In the genomic region with DNA sequence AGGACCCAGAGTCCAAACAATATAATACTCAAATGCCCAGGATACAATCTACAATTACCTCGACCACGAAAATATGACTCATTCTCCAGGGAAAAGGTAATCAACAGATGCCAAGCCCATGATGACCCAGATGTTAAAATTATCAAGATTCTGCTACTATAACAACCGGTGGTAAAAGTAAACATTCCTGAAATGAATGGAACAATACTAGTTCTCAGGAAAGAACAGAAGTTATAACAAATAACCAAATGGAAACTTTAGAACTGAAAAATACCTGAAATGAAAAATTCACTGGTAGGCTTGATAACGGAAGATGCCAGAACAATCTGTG, we compare ENCODE assay signal across 14 cellular contexts. TPM values are rescaled to one million over a fixed set of nuclear protein-coding genes. Genes with fewer than 3 reads are reported as not detected.
DNase-seq lines count a peak whose midpoint lies in the region; ATAC-seq and TF ChIP-seq lines count a peak whose summit lies in the region.
"Had no signal": no experiment of that assay in that cellular context is flagged by ENCODE, and none has a peak within 500 bp of the region (broad histone marks: within the 10 kb centered on the region; RNA-seq: fewer than 3 reads in every experiment).

No MANE protein-coding gene starts in this region.

- peaks cover 12% of the 10 kb centered on the region for H3K27me3 ChIP-seq in smooth muscle cell (ENCODE audit: low read depth)

- H3K27ac ChIP-seq in smooth muscle cell (ENCODE audit: low read depth), result no peak overlapping the region

- no peaks in the 10 kb centered on the region for H3K79me2 ChIP-seq in smooth muscle cell (ENCODE audit: low read depth)

- H3K9me3 Mint-ChIP-seq in HFFc6, result no peaks in the 10 kb centered on the region
- H3K9me3 Mint-ChIP-seq: activated naive CD4-positive, alpha-beta T cell treated with anti-CD3 and anti-CD28 coated beads, Interleukin-2, amount 50 U/mL, for 24 hours; GM23338; naive thymus-derived CD4-positive, alpha-beta T cell had no signal

- no peaks in the 10 kb centered on the region for H3K9me3 ChIP-seq in smooth muscle cell (replicated peaks; ENCODE audit: low read depth)
- H3K9me3 ChIP-seq: Caco-2 had no signal

- H4K20me1 ChIP-seq in smooth muscle cell (ENCODE audit: low read depth), result no peaks in the 10 kb centered on the region

- no peak overlapping the region for H3K4me2 ChIP-seq in smooth muscle cell
- H3K4me2 ChIP-seq: GM23338 had no signal

- no peaks in the 10 kb centered on the region for H3F3A ChIP-seq in smooth muscle cell (ENCODE audit: low read depth)

- H3K4me3 ChIP-seq in fibroblast of the aortic adventitia (ENCODE audit: low read depth, low read length) (no peak overlapping the region), smooth muscle cell (no peak overlapping the region)
- H3K4me3 ChIP-seq: GM23338 had no signal

- no peaks in the 10 kb centered on the region for H3K36me3 ChIP-seq in smooth muscle cell (ENCODE audit: low read depth)

- H3K4me1 ChIP-seq in smooth muscle cell (ENCODE audit: low read depth), result no peaks in the 10 kb centered on the region
- H3K4me1 ChIP-seq: Caco-2 had no signal

- 69% methylated on average over 4 of the region's 4 CpGs for WGBS in smooth muscle cell (ENCODE audit: low lambda C conversion rate)

- H2AFZ ChIP-seq in smooth muscle cell (ENCODE audit: low read depth), result no peak overlapping the region
- H2AFZ ChIP-seq: GM23338 had no signal

- peaks cover 11% of the 10 kb centered on the region for H3K27me3 Mint-ChIP-seq in HFFc6 (ENCODE audit: insufficient read depth)

- H3K9ac ChIP-seq in smooth muscle cell (ENCODE audit: low read depth), result peak overlapping the region; percentile 49

- peak overlapping the region; percentile 41; the same call in 1 of the 2 replicates for H3K27ac Mint-ChIP-seq in HFFc6
- H3K27ac Mint-ChIP-seq: GM23338; naive thymus-derived CD4-positive, alpha-beta T cell had no signal

- peaks cover 19% of the 10 kb centered on the region for H3K4me1 Mint-ChIP-seq in HFFc6 (ENCODE audit: low read depth)
- H3K4me1 Mint-ChIP-seq: activated naive CD4-positive, alpha-beta T cell treated with anti-CD3 and anti-CD28 coated beads, Interleukin-2, amount 50 U/mL, for 24 hours; GM23338; naive thymus-derived CD4-positive, alpha-beta T cell had no signal

- H3K4me3 Mint-ChIP-seq in HFFc6, result no peak overlapping the region
- H3K4me3 Mint-ChIP-seq: activated naive CD4-positive, alpha-beta T cell treated with anti-CD3 and anti-CD28 coated beads, Interleukin-2, amount 50 U/mL, for 24 hours; GM23338; naive thymus-derived CD4-positive, alpha-beta T cell had no signal

- DNase-seq in HFFc6, result peak; percentile 26
- peak; percentile 61 for DNase-seq in fibroblast of the aortic adventitia (ENCODE audit: low read depth)
- no peak for DNase-seq in smooth muscle cell (lab: John Stamatoyannopoulos, UW; ENCODE audit: unreplicated experiment)
- no peak for DNase-seq in activated T-cell treated with anti-CD3 and anti-CD28 coated beads, Interleukin-2, amount 50 U/mL, for 1 hour
- no peak for DNase-seq in ecto neural progenitor cell (ENCODE audit: low spot score)
- DNase-seq: Caco-2; kidney; naive thymus-derived CD4-positive, alpha-beta T cell; Right ventricle myocardium superior had no signal

- no peaks in the 10 kb centered on the region for H3K36me3 Mint-ChIP-seq in HFFc6 (ENCODE audit: low read depth)
- H3K36me3 Mint-ChIP-seq: activated naive CD4-positive, alpha-beta T cell treated with anti-CD3 and anti-CD28 coated beads, Interleukin-2, amount 50 U/mL, for 24 hours; naive thymus-derived CD4-positive, alpha-beta T cell had no signal

- TF ChIP-seq CTCF in HFFc6 (IDR thresholded peaks at IDR 0.05), result no peak
- TF ChIP-seq CTCF in fibroblast of the aortic adventitia (IDR thresholded peaks at IDR 0.05; ENCODE audit: insufficient read depth, low read length), result no peak
- TF ChIP-seq CTCF in smooth muscle cell (IDR thresholded peaks at IDR 0.05; ENCODE audit: borderline replicate concordance, insufficient read depth, poor library complexity, severe bottlenecking), result no peak

- ATAC-seq in SK-N-SH treated with all-trans-retinoic acid at 6 μM for 48 hours, result peak; percentile 61
- no peak for ATAC-seq in GM18909 (IDR thresholded peaks at IDR 0.05; ENCODE audit: poor library complexity, unreplicated experiment)
- ATAC-seq: GM23338; naive thymus-derived CD4-positive, alpha-beta T cell; sciatic nerve had no signal

TF ChIP-seq in SK-N-SH treated with all-trans-retinoic acid at 6 μM for 48 hours, 23 proteins besides CTCF, POLR2A, EP300 and RAD21:
- TF ChIP-seq ZFP3 (CRISPR knock-in tag; IDR thresholded peaks at IDR 0.05) (no peak), SNAI2 (CRISPR knock-in tag; IDR thresholded peaks at IDR 0.05) (no peak), ISL1 (CRISPR knock-in tag; IDR thresholded peaks at IDR 0.05) (peak; percentile 34; the same call in 1 of the 2 replicates), CREB5 (CRISPR knock-in tag; IDR thresholded peaks at IDR 0.05; ENCODE audit: low read depth) (0 out of 2 replicates have a peak, but pooled peaks have one; percentile 28), RARB (CRISPR knock-in tag; IDR thresholded peaks at IDR 0.05) (no peak), ZNF565 (CRISPR knock-in tag; conservative IDR thresholded peaks at IDR 0.05; ENCODE audit: low read depth) (no peak), PATZ1 (CRISPR knock-in tag; IDR thresholded peaks at IDR 0.05; ENCODE audit: borderline replicate concordance) (no peak), OSR1 (CRISPR knock-in tag; IDR thresholded peaks at IDR 0.05) (no peak), CSDC2 (CRISPR knock-in tag; IDR thresholded peaks at IDR 0.05) (no peak), ESRRG (CRISPR knock-in tag; IDR thresholded peaks at IDR 0.05) (no peak), PPARA (CRISPR knock-in tag; IDR thresholded peaks at IDR 0.05; ENCODE audit: borderline replicate concordance) (no peak), ZNF70 (CRISPR knock-in tag; IDR thresholded peaks at IDR 0.05) (no peak), TOX (CRISPR knock-in tag; IDR thresholded peaks at IDR 0.05; ENCODE audit: borderline replicate concordance) (no peak)

RNA-seq across cellular contexts. Expression of gene GUSB, which starts 34.1 kb away (rescaled TPM):
- total RNA-seq in HFFc6 (2021; fragmentation: NEBNext Ultra II Directional; extraction: Animal tissue kit (Norgen Biotek cat#: 25700)), result 10 to 100 TPM; 17.5 to 29.1 (median 27.4) TPM
- total RNA-seq in fibroblast of the aortic adventitia (ENCODE audit: low replicate concordance), result 22.3 and 25.9 TPM in 2 replicates
- 24.4 and 27.7 TPM in 2 replicates for total RNA-seq in smooth muscle cell
- 35.6 and 42.1 TPM in 2 replicates for polyA plus RNA-seq in smooth muscle cell

RNA-seq across cellular contexts. Expression of gene ASL, which starts 59.5 kb away (rescaled TPM):
- total RNA-seq in HFFc6 (2021; fragmentation: NEBNext Ultra II Directional; extraction: Animal tissue kit (Norgen Biotek cat#: 25700)), result 10 to 100 TPM; 40.5 to 47.4 (median 41.8) TPM
- total RNA-seq in fibroblast of the aortic adventitia (ENCODE audit: low replicate concordance) (13.9 and 45.8 TPM in 2 replicates), smooth muscle cell (12.3 and 12.4 TPM in 2 replicates)
- 26.1 and 31.5 TPM in 2 replicates for polyA plus RNA-seq in smooth muscle cell

Comparison
In these comparisons a context has a peak if more than half of its experiments do, and no peak if none do; other contexts are left out.
1. DNase-seq: peak in HFFc6 (single experiment) and fibroblast of the aortic adventitia (single experiment); none in smooth muscle cell (single experiment), activated T-cell treated with anti-CD3 and anti-CD28 coated beads, Interleukin-2, amount 50 U/mL, for 1 hour (single experiment) and ecto neural progenitor cell (single experiment).